ENCODE assay signal across 8 cellular contexts in the genomic region with DNA sequence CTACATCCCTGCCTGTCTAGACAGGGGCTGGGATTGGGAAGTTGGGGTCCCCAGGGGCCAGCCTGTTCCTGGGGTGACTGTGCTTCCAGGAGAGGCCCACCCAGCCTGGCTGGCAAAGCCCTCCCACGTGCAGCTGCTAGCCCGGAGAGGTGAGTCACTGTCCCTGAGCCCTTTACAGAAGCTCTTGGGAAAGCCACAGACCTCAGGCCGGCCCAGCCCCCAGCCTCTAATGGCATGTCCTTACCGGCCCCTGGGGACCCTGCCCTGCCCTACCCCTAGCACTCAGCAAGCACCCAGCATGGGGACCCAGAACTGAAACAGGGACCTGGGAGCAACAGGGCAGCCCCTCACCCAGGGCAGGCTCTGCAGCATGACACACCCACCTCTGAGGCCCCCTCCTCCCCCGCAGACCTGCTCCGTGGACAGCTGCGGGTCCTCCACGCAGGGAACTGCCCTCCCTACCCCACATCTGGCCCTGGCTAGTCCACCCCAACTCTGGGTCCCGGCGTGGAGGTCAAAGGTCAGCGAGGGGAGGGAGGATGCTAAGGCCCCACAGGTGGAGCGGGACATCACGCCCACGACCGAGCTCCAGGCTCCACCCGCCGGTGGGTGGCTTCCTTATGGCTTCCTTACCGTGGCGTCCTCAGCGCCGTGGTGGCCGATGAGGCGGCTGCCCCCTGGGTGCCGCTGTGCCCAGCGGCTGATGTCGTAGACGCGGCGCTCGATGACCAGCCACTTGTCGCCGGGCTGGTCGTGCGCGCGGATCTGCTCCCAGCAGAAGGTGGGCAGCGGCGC. TPM values are rescaled to one million over a fixed set of nuclear protein-coding genes. Genes with fewer than 3 reads are reported as not detected.
DNase-seq lines count a peak whose midpoint lies in the region; ATAC-seq, FAIRE-seq and TF ChIP-seq lines count a peak whose summit lies in the region.

No MANE protein-coding gene starts in this region.

- peak overlapping the region; percentile 66 for H3K27ac Mint-ChIP-seq in astrocyte (ENCODE audit: unreplicated experiment)

- H3K36me3 ChIP-seq in astrocyte (ENCODE audit: insufficient read depth, low read length) = no peaks in the 10 kb centered on the region

- peaks cover 3% of the 10 kb centered on the region for H3K27me3 Mint-ChIP-seq in astrocyte (ENCODE audit: low read depth, unreplicated experiment)

- DNase-seq in GM12892 (ENCODE audit: insufficient read length) (no peak), RPMI7951 (ENCODE audit: low read depth) (peak; percentile 84), astrocyte (ENCODE audit: low read depth) (peak; percentile 72), hepatic stellate cell (ENCODE audit: low spot score) (peak; percentile 92), retina (peak; percentile 84), foreskin melanocyte (no peak)

- peak overlapping the region; percentile 70 for H3K9ac ChIP-seq in astrocyte (ENCODE audit: low read length)

- H3K4me3 Mint-ChIP-seq in astrocyte (ENCODE audit: unreplicated experiment) = peak overlapping the region; percentile 87

- H3K4me2 ChIP-seq in astrocyte (ENCODE audit: low read length) = peak overlapping the region; percentile 98

- peaks cover 6% of the 10 kb centered on the region for H3K4me1 Mint-ChIP-seq in astrocyte (ENCODE audit: low read depth, unreplicated experiment)

- TF ChIP-seq CTCF in 22Rv1 (IDR thresholded peaks at IDR 0.05) (peak; percentile 36), astrocyte (IDR thresholded peaks at IDR 0.05; ENCODE audit: insufficient read depth, low read depth, low read length) (no peak)

- H3K27ac ChIP-seq in 22Rv1 = peak overlapping the region; percentile 66
- H3K27ac ChIP-seq in astrocyte (ENCODE audit: low read depth, low read length) = peak overlapping the region; percentile 12

- ATAC-seq in HG03135 (IDR thresholded peaks at IDR 0.05; ENCODE audit: unreplicated experiment) = peak; percentile 23

- no peaks in the 10 kb centered on the region for H3K27me3 ChIP-seq in astrocyte (ENCODE audit: insufficient read depth, low read length)

- no peak for TF ChIP-seq POLR2A in GM12892 (IDR thresholded peaks at IDR 0.05; ENCODE audit: low read depth, low read length)

- H3K36me3 Mint-ChIP-seq in astrocyte (ENCODE audit: low read depth, unreplicated experiment) = peaks cover 9% of the 10 kb centered on the region

- H2AFZ ChIP-seq in astrocyte (ENCODE audit: low read depth, low read length) = peak overlapping the region; percentile 74

- peaks cover 27% of the 10 kb centered on the region for H3K4me1 ChIP-seq in astrocyte (ENCODE audit: insufficient read depth, low read length)

- no peaks in the 10 kb centered on the region for H3K9me3 Mint-ChIP-seq in astrocyte (ENCODE audit: unreplicated experiment)

- peaks cover 33% of the 10 kb centered on the region for H3K79me2 ChIP-seq in astrocyte (ENCODE audit: insufficient read depth, low read length)

- peak; percentile 76 for FAIRE-seq in GM12892 (lab: Jason Lieb, UNC)
- no peak for FAIRE-seq in astrocyte (lab: Jason Lieb, UNC)

- no peaks in the 10 kb centered on the region for H3K9me3 ChIP-seq in astrocyte (ENCODE audit: insufficient read depth, low read depth, low read length)

- H3K4me3 ChIP-seq in astrocyte (ENCODE audit: insufficient read depth, low read depth, low read length) = peak overlapping the region; percentile 66

- peaks cover 10% of the 10 kb centered on the region for H4K20me1 ChIP-seq in astrocyte (ENCODE audit: insufficient read depth, low read length)

RNA-seq across cellular contexts. Expression of gene FADS3, which starts 0.6 kb away (rescaled TPM):
- 3.9 TPM for polyA plus RNA-seq in GM12892 (2012; ENCODE audit: missing spikeins)
- total RNA-seq in RPMI7951 (2014; rRNA removed; shearing (Covaris generic)) = 60.9 and 65.1 TPM in 2 replicates
- total RNA-seq in astrocyte = 59.1 and 61.9 TPM in 2 replicates

RNA-seq across cellular contexts. Expression of gene RAB3IL1, which starts 26.6 kb away (rescaled TPM):
- not detected for polyA plus RNA-seq in GM12892 (2012; ENCODE audit: missing spikeins)
- 0.84 and 1.7 TPM in 2 replicates for total RNA-seq in RPMI7951 (2014; rRNA removed; shearing (Covaris generic))
- total RNA-seq in astrocyte = 0.91 and 1.7 TPM in 2 replicates

RNA-seq across cellular contexts. Expression of gene BEST1, which starts 59.4 kb away (rescaled TPM):
- polyA plus RNA-seq in GM12892 (2012; ENCODE audit: missing spikeins) = 1.1 TPM
- 0.10 and 0.12 TPM in 2 replicates for total RNA-seq in RPMI7951 (2014; rRNA removed; shearing (Covaris generic))
- 0.60 and 0.66 TPM in 2 replicates for total RNA-seq in astrocyte

Comparison
In these comparisons a context has a peak if more than half of its experiments do, and no peak if none do; other contexts are left out.
1. DNase-seq: peak in RPMI7951 (single experiment), astrocyte (single experiment), hepatic stellate cell (single experiment) and retina (single experiment); none in GM12892 (single experiment) and foreskin melanocyte (single experiment).